In genomic region chr11:72321381-72321996, GRCh38 we compare ENCODE assay signal across 13 cellular contexts.
DNase-seq lines count a peak whose midpoint lies in the region; ATAC-seq and TF ChIP-seq lines count a peak whose summit lies in the region.
"Had no signal": no experiment of that assay in that cellular context is flagged by ENCODE, and none has a peak within 500 bp of the region (broad histone marks: within the 10 kb centered on the region; RNA-seq: fewer than 3 reads in every experiment).

No MANE protein-coding gene starts in this region.

- intact Hi-C loops in IMR-90 (cut with micrococcal nuclease), result no loop called here

- H3K27me3 Mint-ChIP-seq in naive thymus-derived CD8-positive, alpha-beta T cell, result no peaks in the 10 kb centered on the region
- H3K27me3 Mint-ChIP-seq: central memory CD8-positive, alpha-beta T cell had no signal

- H3K4me3 Mint-ChIP-seq in naive thymus-derived CD8-positive, alpha-beta T cell, result no peak overlapping the region
- H3K4me3 Mint-ChIP-seq: central memory CD8-positive, alpha-beta T cell had no signal

- CTCF ChIA-PET in IMR-90 (lab: Yijun Ruan, JAX), result no interaction called here

- TF ChIP-seq CTCF in AG10803 (conservative IDR thresholded peaks at IDR 0.05; ENCODE audit: low read length), result no peak
- TF ChIP-seq CTCF in IMR-90 (conservative IDR thresholded peaks at IDR 0.05; ENCODE audit: low read depth, low read length), result no peak
- TF ChIP-seq CTCF in kidney epithelial cell (IDR thresholded peaks at IDR 0.05; ENCODE audit: insufficient read depth, low read length, poor library complexity, severe bottlenecking), result no peak

- H2BK15ac ChIP-seq in IMR-90 (ENCODE audit: low read depth, low read length), result no peak overlapping the region

- H3K27ac Mint-ChIP-seq in naive thymus-derived CD8-positive, alpha-beta T cell, result peak overlapping the region in 1 of 10 donors; percentile 72
- H3K27ac Mint-ChIP-seq: activated T-helper 2 cell treated with anti-CD3 and anti-CD28 coated beads, Interferon-gamma antibody, Interleukin-2, Interleukin-4, amounts not matched to agents 10 μg/mL and 5 μg/mL and 100 μg/mL, durations not matched to agents 14 hours and 24 hours and 36 hours had no signal

- no peak overlapping the region for H3K4me2 ChIP-seq in IMR-90 (ENCODE audit: low read depth, low read length)

- dilution Hi-C loops in IMR-90 (cut with HindIII; ENCODE audit: low sequenced_read_pairs, unreplicated experiment), result no loop called here

- no peak overlapping the region for H3K27ac ChIP-seq in IMR-90 (ENCODE audit: insufficient read depth, low read length)

- no peak overlapping the region for H2BK5ac ChIP-seq in IMR-90 (ENCODE audit: low read depth, low read length, poor library complexity, severe bottlenecking)

- no peaks in the 10 kb centered on the region for H3K9me3 Mint-ChIP-seq in naive thymus-derived CD8-positive, alpha-beta T cell
- H3K9me3 Mint-ChIP-seq: activated T-helper 2 cell treated with anti-CD3 and anti-CD28 coated beads, Interferon-gamma antibody, Interleukin-2, Interleukin-4, amounts not matched to agents 10 μg/mL and 5 μg/mL and 100 μg/mL, durations not matched to agents 14 hours and 24 hours and 36 hours; central memory CD8-positive, alpha-beta T cell had no signal

- DNase-seq in AG10803 (ENCODE audit: low read depth) (peak; percentile 6), IMR-90 (peak; percentile 81), adipocyte (ENCODE audit: low read depth) (peak; percentile 9), kidney epithelial cell (ENCODE audit: low read depth) (peak; percentile 55), NCI-H146 (lab: John Stamatoyannopoulos, UW) (no peak), GOT3 (lab: John Stamatoyannopoulos, UW) (no peak)
- DNase-seq in activated CD8-positive, alpha-beta memory T cell treated with anti-CD3 and anti-CD28 coated beads for 24 hours, result no peak
- no peak for DNase-seq in naive thymus-derived CD8-positive, alpha-beta T cell
- DNase-seq: activated CD4-positive, alpha-beta T cell treated with anti-CD3 and anti-CD28 coated beads, Interleukin-2, amount 50 U/mL, for 1 hour; NCI-H2107; stimulated activated naive CD8-positive, alpha-beta T cell treated with anti-CD3 and anti-CD28 coated beads, Interleukin-15, Interleukin-2, amounts not matched to agents 100 U/mL and 50 U/mL, for 24 hours had no signal

- H3K9me3 ChIP-seq in IMR-90 (ENCODE audit: control insufficient read depth, insufficient read depth, low read length) (no peaks in the 10 kb centered on the region), adipocyte (ENCODE audit: control insufficient read depth, low read length) (no peaks in the 10 kb centered on the region)

- H3K36me3 ChIP-seq in IMR-90 (ENCODE audit: control insufficient read depth, insufficient read depth, low read length) (peaks cover 4% of the 10 kb centered on the region; the same call in 1 of the 2 replicates), adipocyte (ENCODE audit: control insufficient read depth, insufficient read depth, low read length, severe bottlenecking) (peaks cover 6% of the 10 kb centered on the region), kidney epithelial cell (ENCODE audit: control insufficient read depth, insufficient read depth, low read length) (peaks cover 1% of the 10 kb centered on the region)

- peak; percentile 76 for ATAC-seq in IMR-90 (ENCODE audit: low read depth)
- ATAC-seq in naive thymus-derived CD8-positive, alpha-beta T cell, result no peak
- ATAC-seq: stimulated activated naive CD8-positive, alpha-beta T cell treated with anti-CD3 and anti-CD28 coated beads, Interleukin-15, Interleukin-2, amounts not matched to agents 100 U/mL and 50 U/mL, for 24 hours had no signal

- peaks cover 0 to 54% (median 6%) of the 10 kb centered on the region in 3 donors for H3K36me3 Mint-ChIP-seq in naive thymus-derived CD8-positive, alpha-beta T cell

- H2AK5ac ChIP-seq in IMR-90 (ENCODE audit: low read depth, low read length), result 0 out of 2 replicates have a peak overlapping the region, but pooled peaks have one; percentile 17

- no peak overlapping the region for H3K56ac ChIP-seq in IMR-90 (ENCODE audit: extremely low read depth, insufficient read depth, low read length)

- H3K27me3 ChIP-seq in IMR-90 (ENCODE audit: control insufficient read depth, insufficient read depth, low read length), result no peaks in the 10 kb centered on the region
- H3K27me3 ChIP-seq in adipocyte (replicated peaks; ENCODE audit: control insufficient read depth, insufficient read depth, low read length), result no peaks in the 10 kb centered on the region
- H3K27me3 ChIP-seq in kidney epithelial cell (ENCODE audit: control insufficient read depth, insufficient read depth, low read length), result no peaks in the 10 kb centered on the region

- BruUV-seq in IMR-90 (replicated peaks; lab: Mats Ljungman, UMichigan), result no TSS peak

- H3K14ac ChIP-seq in IMR-90 (replicated peaks; ENCODE audit: low read depth, low read length), result no peak overlapping the region

- H4K5ac ChIP-seq in IMR-90 (ENCODE audit: low read depth, low read length), result no peak overlapping the region

- peak overlapping the region; percentile 11 for H2AK9ac ChIP-seq in IMR-90 (replicated peaks; ENCODE audit: low read depth, low read length, poor library complexity)

- no peak overlapping the region for H3K4me3 ChIP-seq in AG10803 (ENCODE audit: low read length)
- no peak overlapping the region for H3K4me3 ChIP-seq in IMR-90 (ENCODE audit: insufficient read depth, low read depth, low read length)
- no peak overlapping the region for H3K4me3 ChIP-seq in adipocyte (ENCODE audit: low read length)
- H3K4me3 ChIP-seq in kidney epithelial cell (ENCODE audit: low read depth, low read length), result no peak overlapping the region

- POLR2A ChIA-PET in IMR-90 (lab: Charles Lee; ENCODE audit: unreplicated experiment), result no interaction called here
- POLR2A ChIA-PET in naive thymus-derived CD8-positive, alpha-beta T cell (lab: Charles Lee), result no interaction called here

- H4K20me1 ChIP-seq in IMR-90 (ENCODE audit: insufficient read depth, low read length), result peaks cover 5% of the 10 kb centered on the region; the same call in 1 of the 2 replicates

- H3K18ac ChIP-seq in IMR-90 (ENCODE audit: low read depth, low read length), result no peak overlapping the region

- no peak overlapping the region for H4K91ac ChIP-seq in IMR-90 (ENCODE audit: insufficient read depth, low read depth, low read length)

- WGBS in IMR-90 (ENCODE audit: extremely low coverage in 2 of 2, insufficient read length in 1 of 2), 2 experiments, result 97% methylated on average over 5 of the region's 8 CpGs; no CpG with 5 or more reads in 1 of the 2 experiments

- H3K9ac ChIP-seq in IMR-90 (ENCODE audit: low read depth, low read length), result no peak overlapping the region
- H3K9ac ChIP-seq in adipocyte (ENCODE audit: low read length), result no peak overlapping the region

- peaks cover 13% of the 10 kb centered on the region for H3K9me1 ChIP-seq in IMR-90 (ENCODE audit: insufficient read depth, low read length)

- no peak overlapping the region for H3K4ac ChIP-seq in IMR-90 (ENCODE audit: low read depth, low read length)

- TF ChIP-seq POLR2A in IMR-90 (IDR thresholded peaks at IDR 0.05; ENCODE audit: low read depth, low read length), result no peak

- in situ Hi-C loops in IMR-90 (cut with MboI; ENCODE audit: low sequenced_read_pairs), result no loop called here

- peaks cover 5% of the 10 kb centered on the region for H3K4me1 ChIP-seq in IMR-90 (ENCODE audit: control insufficient read depth, insufficient read depth, low read length)
- no peaks in the 10 kb centered on the region for H3K4me1 ChIP-seq in adipocyte (ENCODE audit: control insufficient read depth, insufficient read depth, low read length)

- no peak for TF ChIP-seq RAD21 in IMR-90 (IDR thresholded peaks at IDR 0.05; ENCODE audit: low read length)

- no peak overlapping the region for H2BK20ac ChIP-seq in IMR-90 (ENCODE audit: low read depth, low read length)

- H4K8ac ChIP-seq in IMR-90 (ENCODE audit: low read depth in 2 of 2, low read length in 2 of 2), result no peak overlapping the region

- no peak overlapping the region for H2BK120ac ChIP-seq in IMR-90 (ENCODE audit: low read depth, low read length)

- H3K79me1 ChIP-seq in IMR-90 (ENCODE audit: low read depth in 1 of 2, low read length in 2 of 2), result no peaks in the 10 kb centered on the region; a peak in 1 of 4 replicates

- H3K23ac ChIP-seq in IMR-90 (ENCODE audit: low read depth, low read length), result no peak overlapping the region

- peaks cover 0 to 4% (median 0%) of the 10 kb centered on the region in 4 donors for H3K4me1 Mint-ChIP-seq in naive thymus-derived CD8-positive, alpha-beta T cell
- H3K4me1 Mint-ChIP-seq: central memory CD8-positive, alpha-beta T cell had no signal

- H2AFZ ChIP-seq in IMR-90 (replicated peaks; ENCODE audit: low read length, poor library complexity), result no peak overlapping the region

TF ChIP-seq in IMR-90, 13 proteins besides CTCF, POLR2A, EP300 and RAD21:
- TF ChIP-seq SMC3 (IDR thresholded peaks at IDR 0.05; ENCODE audit: low read depth, low read length), result no peak
- TF ChIP-seq RFX5 (IDR thresholded peaks at IDR 0.05; ENCODE audit: low read depth, low read length), result no peak
- no peak for TF ChIP-seq NFE2L2 (IDR thresholded peaks at IDR 0.05; ENCODE audit: low read depth, low read length)
- no peak for TF ChIP-seq MXI1 (IDR thresholded peaks at IDR 0.05; ENCODE audit: borderline replicate concordance, low read depth, low read length)
- no peak for TF ChIP-seq CEBPB (IDR thresholded peaks at IDR 0.05; ENCODE audit: low read depth, low read length)
- peak; percentile 85 for TF ChIP-seq RCOR1 (IDR thresholded peaks at IDR 0.05; ENCODE audit: insufficient replicate concordance, low read length)
- peak; percentile 85 for TF ChIP-seq FOS (IDR thresholded peaks at IDR 0.05; ENCODE audit: low read depth, low read length)

Comparison
In these comparisons a context has a peak if more than half of its experiments do, and no peak if none do; other contexts are left out.
1. DNase-seq: peak in AG10803 (single experiment), IMR-90 (single experiment), adipocyte (single experiment) and kidney epithelial cell (single experiment); none in NCI-H146 (single experiment), GOT3 (single experiment), activated CD8-positive, alpha-beta memory T cell treated with anti-CD3 and anti-CD28 coated beads for 24 hours (single experiment) and naive thymus-derived CD8-positive, alpha-beta T cell (0 of 10).